1 cellular context compared by ENCODE assay signal in the genomic region with DNA sequence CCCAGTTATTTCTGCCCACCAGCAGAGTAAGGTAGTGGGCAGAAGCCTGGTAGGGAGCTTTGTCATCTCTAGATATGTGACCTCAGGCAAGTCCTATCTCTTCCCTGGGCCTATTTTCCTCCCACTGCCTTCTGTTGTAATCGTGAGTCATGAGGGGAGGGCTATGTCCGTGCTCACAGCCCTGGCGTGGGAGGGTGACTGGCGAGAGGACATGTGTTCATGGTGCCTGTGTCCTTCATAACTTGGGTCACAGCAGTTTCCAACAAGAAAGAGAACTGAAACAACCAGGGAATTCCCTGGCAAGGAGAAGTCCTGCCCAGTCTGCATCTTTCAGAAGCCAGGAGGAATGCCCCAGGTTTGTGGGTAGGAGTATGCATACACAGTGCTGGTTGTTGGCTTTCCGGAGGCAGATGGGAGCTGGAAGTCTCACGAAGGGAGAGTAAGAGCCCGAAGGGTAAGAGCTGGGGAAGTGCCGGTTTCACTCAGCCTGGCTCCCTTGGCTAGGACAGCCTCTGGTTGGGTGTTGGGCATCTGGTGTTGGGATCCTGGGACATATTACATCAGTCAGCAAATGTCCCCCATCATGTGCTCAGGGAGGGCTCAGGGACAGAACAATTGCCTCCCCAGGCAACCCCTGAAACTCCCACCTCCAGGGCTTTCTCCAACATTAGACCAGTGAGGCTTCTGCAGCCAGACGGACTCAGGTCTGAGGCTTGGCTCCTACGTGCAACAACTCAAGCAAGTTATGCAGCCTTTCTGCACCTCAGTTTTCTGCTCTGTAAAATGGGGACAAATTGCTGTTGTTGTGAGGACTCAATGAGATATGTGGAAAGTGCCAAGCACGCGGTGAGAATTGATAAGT.
TF ChIP-seq lines count a peak whose summit lies in the region.

No MANE protein-coding gene starts in this region.

TF ChIP-seq in K562, 482 proteins besides CTCF, POLR2A, EP300 and RAD21 (continued from another document and continues in another):
- TF ChIP-seq, protein P1, sequence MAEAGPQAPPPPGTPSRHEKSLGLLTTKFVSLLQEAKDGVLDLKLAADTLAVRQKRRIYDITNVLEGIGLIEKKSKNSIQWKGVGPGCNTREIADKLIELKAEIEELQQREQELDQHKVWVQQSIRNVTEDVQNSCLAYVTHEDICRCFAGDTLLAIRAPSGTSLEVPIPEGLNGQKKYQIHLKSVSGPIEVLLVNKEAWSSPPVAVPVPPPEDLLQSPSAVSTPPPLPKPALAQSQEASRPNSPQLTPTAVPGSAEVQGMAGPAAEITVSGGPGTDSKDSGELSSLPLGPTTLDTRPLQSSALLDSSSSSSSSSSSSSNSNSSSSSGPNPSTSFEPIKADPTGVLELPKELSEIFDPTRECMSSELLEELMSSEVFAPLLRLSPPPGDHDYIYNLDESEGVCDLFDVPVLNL (CRISPR knock-in tag; IDR thresholded peaks at IDR 0.05; ENCODE audit: low read depth) = no peak
- peak; percentile 48; the same call in 1 of the 2 replicates for TF ChIP-seq MTA3 (IDR thresholded peaks at IDR 0.05; ENCODE audit: borderline replicate concordance)
- no peak for TF ChIP-seq ZNF212 (CRISPR knock-in tag; IDR thresholded peaks at IDR 0.05)
- no peak for TF ChIP-seq KDM4B (IDR thresholded peaks at IDR 0.05; ENCODE audit: borderline replicate concordance in 2 of 2, low read depth in 1 of 2)
- TF ChIP-seq RHOXF2B (CRISPR knock-in tag; conservative IDR thresholded peaks at IDR 0.05) = no peak
- peak; percentile 13 for TF ChIP-seq MAFK (IDR thresholded peaks at IDR 0.05; ENCODE audit: low read length)
- peak; percentile 82 for TF ChIP-seq CREM (IDR thresholded peaks at IDR 0.05; ENCODE audit: low read depth)
- TF ChIP-seq TAL1 (IDR thresholded peaks at IDR 0.05) = 0 out of 2 replicates have a peak, but pooled peaks have one; percentile 20
- 0 out of 2 replicates have a peak, but pooled peaks have one; percentile 77 for TF ChIP-seq PTBP1 (IDR thresholded peaks at IDR 0.05; ENCODE audit: low read depth, low read length)
- TF ChIP-seq MCM5 (IDR thresholded peaks at IDR 0.05; ENCODE audit: low read depth) = no peak
- TF ChIP-seq RB1 (IDR thresholded peaks at IDR 0.05; ENCODE audit: low read depth) = peak; percentile 7; the same call in 1 of the 2 replicates
- no peak for TF ChIP-seq NFATC3 (IDR thresholded peaks at IDR 0.05)
- TF ChIP-seq MIER1 (IDR thresholded peaks at IDR 0.05; ENCODE audit: low read depth) = no peak
- peak; percentile 48; the same call in 1 of the 2 replicates for TF ChIP-seq ZNF766 (CRISPR knock-in tag; conservative IDR thresholded peaks at IDR 0.05)
- TF ChIP-seq CBFB (CRISPR knock-in tag; IDR thresholded peaks at IDR 0.05) = 0 out of 2 replicates have a peak, but pooled peaks have one; percentile 27
- peak; percentile 52; the same call in 1 of the 2 replicates for TF ChIP-seq ZNF175 (CRISPR knock-in tag; IDR thresholded peaks at IDR 0.05; ENCODE audit: low read depth)
- TF ChIP-seq ARID1B (IDR thresholded peaks at IDR 0.05) = peak; percentile 89
- TF ChIP-seq FOXK2 (conservative IDR thresholded peaks at IDR 0.05 in 1 of 2, IDR thresholded peaks at IDR 0.05 in 1 of 2; ENCODE audit: low read depth in 2 of 2) = peak; percentile 68 to 73; a peak in 3 of 4 replicates
- TF ChIP-seq ZNF23 (CRISPR knock-in tag; IDR thresholded peaks at IDR 0.05) = no peak
- TF ChIP-seq ZNF445 (CRISPR knock-in tag; IDR thresholded peaks at IDR 0.05; ENCODE audit: low read depth) = no peak
- no peak for TF ChIP-seq ETV1 (tag; conservative IDR thresholded peaks at IDR 0.05; ENCODE audit: low read depth)
- TF ChIP-seq RBFOX2 (IDR thresholded peaks at IDR 0.05; ENCODE audit: low read depth, low read length) = peak; percentile 52
- no peak for TF ChIP-seq CREBBP (IDR thresholded peaks at IDR 0.05; ENCODE audit: low read depth, low read length)
- TF ChIP-seq GATAD2B (IDR thresholded peaks at IDR 0.05; ENCODE audit: borderline replicate concordance) = peak; percentile 55; the same call in 1 of the 2 replicates
- TF ChIP-seq GABPB2 (CRISPR knock-in tag; conservative IDR thresholded peaks at IDR 0.05) = no peak
- TF ChIP-seq, protein P2, sequence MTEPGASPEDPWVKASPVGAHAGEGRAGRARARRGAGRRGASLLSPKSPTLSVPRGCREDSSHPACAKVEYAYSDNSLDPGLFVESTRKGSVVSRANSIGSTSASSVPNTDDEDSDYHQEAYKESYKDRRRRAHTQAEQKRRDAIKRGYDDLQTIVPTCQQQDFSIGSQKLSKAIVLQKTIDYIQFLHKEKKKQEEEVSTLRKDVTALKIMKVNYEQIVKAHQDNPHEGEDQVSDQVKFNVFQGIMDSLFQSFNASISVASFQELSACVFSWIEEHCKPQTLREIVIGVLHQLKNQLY (CRISPR knock-in tag; conservative IDR thresholded peaks at IDR 0.05) = no peak
- no peak for TF ChIP-seq MXI1 (IDR thresholded peaks at IDR 0.05; ENCODE audit: low read depth, low read length)
- no peak; a peak in 1 of 4 replicates for TF ChIP-seq CSDE1 (IDR thresholded peaks at IDR 0.05)
- TF ChIP-seq, protein P3, sequence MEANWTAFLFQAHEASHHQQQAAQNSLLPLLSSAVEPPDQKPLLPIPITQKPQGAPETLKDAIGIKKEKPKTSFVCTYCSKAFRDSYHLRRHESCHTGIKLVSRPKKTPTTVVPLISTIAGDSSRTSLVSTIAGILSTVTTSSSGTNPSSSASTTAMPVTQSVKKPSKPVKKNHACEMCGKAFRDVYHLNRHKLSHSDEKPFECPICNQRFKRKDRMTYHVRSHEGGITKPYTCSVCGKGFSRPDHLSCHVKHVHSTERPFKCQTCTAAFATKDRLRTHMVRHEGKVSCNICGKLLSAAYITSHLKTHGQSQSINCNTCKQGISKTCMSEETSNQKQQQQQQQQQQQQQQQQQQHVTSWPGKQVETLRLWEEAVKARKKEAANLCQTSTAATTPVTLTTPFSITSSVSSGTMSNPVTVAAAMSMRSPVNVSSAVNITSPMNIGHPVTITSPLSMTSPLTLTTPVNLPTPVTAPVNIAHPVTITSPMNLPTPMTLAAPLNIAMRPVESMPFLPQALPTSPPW (CRISPR knock-in tag; IDR thresholded peaks at IDR 0.05) = peak; percentile 76
- peak; percentile 83 for TF ChIP-seq ZNF589 (CRISPR knock-in tag; IDR thresholded peaks at IDR 0.05; ENCODE audit: low read depth)
- TF ChIP-seq MYNN (IDR thresholded peaks at IDR 0.05) = peak; percentile 62; the same call in 1 of the 2 replicates
- no peak for TF ChIP-seq MYNN (CRISPR knock-in tag; IDR thresholded peaks at IDR 0.05)
- peak; percentile 97 for TF ChIP-seq EGR1 (conservative IDR thresholded peaks at IDR 0.05)
- TF ChIP-seq, protein P4, sequence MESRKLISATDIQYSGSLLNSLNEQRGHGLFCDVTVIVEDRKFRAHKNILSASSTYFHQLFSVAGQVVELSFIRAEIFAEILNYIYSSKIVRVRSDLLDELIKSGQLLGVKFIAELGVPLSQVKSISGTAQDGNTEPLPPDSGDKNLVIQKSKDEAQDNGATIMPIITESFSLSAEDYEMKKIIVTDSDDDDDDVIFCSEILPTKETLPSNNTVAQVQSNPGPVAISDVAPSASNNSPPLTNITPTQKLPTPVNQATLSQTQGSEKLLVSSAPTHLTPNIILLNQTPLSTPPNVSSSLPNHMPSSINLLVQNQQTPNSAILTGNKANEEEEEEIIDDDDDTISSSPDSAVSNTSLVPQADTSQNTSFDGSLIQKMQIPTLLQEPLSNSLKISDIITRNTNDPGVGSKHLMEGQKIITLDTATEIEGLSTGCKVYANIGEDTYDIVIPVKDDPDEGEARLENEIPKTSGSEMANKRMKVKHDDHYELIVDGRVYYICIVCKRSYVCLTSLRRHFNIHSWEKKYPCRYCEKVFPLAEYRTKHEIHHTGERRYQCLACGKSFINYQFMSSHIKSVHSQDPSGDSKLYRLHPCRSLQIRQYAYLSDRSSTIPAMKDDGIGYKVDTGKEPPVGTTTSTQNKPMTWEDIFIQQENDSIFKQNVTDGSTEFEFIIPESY (CRISPR knock-in tag; IDR thresholded peaks at IDR 0.05) = peak; percentile 41; the same call in 1 of the 2 replicates
- peak; percentile 70 for TF ChIP-seq SOX6 (IDR thresholded peaks at IDR 0.05)
- peak; percentile 57 for TF ChIP-seq NCOR1 (IDR thresholded peaks at IDR 0.05)
- no peak for TF ChIP-seq TFAM (CRISPR knock-in tag; conservative IDR thresholded peaks at IDR 0.05)
- no peak for TF ChIP-seq HDAC8 (tag; IDR thresholded peaks at IDR 0.05)
- TF ChIP-seq TEAD4 (IDR thresholded peaks at IDR 0.05; ENCODE audit: low read length) = peak; percentile 67
- no peak for TF ChIP-seq TEAD4 (CRISPR knock-in tag; IDR thresholded peaks at IDR 0.05; ENCODE audit: borderline replicate concordance)
- TF ChIP-seq, protein P5, sequence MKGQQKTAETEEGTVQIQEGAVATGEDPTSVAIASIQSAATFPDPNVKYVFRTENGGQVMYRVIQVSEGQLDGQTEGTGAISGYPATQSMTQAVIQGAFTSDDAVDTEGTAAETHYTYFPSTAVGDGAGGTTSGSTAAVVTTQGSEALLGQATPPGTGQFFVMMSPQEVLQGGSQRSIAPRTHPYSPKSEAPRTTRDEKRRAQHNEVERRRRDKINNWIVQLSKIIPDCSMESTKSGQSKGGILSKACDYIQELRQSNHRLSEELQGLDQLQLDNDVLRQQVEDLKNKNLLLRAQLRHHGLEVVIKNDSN (CRISPR knock-in tag; IDR thresholded peaks at IDR 0.05) = peak; percentile 64; the same call in 1 of the 2 replicates
- no peak for TF ChIP-seq FOXA1 (IDR thresholded peaks at IDR 0.05; ENCODE audit: borderline replicate concordance)
- TF ChIP-seq FOXP1 (CRISPR knock-in tag; IDR thresholded peaks at IDR 0.05) = 0 out of 2 replicates have a peak, but pooled peaks have one; percentile 67
- peak; percentile 92 for TF ChIP-seq NFRKB (IDR thresholded peaks at IDR 0.05; ENCODE audit: low read depth)
- TF ChIP-seq, protein P6, sequence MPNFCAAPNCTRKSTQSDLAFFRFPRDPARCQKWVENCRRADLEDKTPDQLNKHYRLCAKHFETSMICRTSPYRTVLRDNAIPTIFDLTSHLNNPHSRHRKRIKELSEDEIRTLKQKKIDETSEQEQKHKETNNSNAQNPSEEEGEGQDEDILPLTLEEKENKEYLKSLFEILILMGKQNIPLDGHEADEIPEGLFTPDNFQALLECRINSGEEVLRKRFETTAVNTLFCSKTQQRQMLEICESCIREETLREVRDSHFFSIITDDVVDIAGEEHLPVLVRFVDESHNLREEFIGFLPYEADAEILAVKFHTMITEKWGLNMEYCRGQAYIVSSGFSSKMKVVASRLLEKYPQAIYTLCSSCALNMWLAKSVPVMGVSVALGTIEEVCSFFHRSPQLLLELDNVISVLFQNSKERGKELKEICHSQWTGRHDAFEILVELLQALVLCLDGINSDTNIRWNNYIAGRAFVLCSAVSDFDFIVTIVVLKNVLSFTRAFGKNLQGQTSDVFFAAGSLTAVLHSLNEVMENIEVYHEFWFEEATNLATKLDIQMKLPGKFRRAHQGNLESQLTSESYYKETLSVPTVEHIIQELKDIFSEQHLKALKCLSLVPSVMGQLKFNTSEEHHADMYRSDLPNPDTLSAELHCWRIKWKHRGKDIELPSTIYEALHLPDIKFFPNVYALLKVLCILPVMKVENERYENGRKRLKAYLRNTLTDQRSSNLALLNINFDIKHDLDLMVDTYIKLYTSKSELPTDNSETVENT (CRISPR knock-in tag; IDR thresholded peaks at IDR 0.05) = no peak
- TF ChIP-seq SMARCC2 (IDR thresholded peaks at IDR 0.05; ENCODE audit: low read depth) = peak; percentile 86
- TF ChIP-seq NFIC (IDR thresholded peaks at IDR 0.05) = peak; percentile 10; the same call in 1 of the 2 replicates
- TF ChIP-seq, protein P7, sequence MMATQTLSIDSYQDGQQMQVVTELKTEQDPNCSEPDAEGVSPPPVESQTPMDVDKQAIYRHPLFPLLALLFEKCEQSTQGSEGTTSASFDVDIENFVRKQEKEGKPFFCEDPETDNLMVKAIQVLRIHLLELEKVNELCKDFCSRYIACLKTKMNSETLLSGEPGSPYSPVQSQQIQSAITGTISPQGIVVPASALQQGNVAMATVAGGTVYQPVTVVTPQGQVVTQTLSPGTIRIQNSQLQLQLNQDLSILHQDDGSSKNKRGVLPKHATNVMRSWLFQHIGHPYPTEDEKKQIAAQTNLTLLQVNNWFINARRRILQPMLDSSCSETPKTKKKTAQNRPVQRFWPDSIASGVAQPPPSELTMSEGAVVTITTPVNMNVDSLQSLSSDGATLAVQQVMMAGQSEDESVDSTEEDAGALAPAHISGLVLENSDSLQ (IDR thresholded peaks at IDR 0.05) = 0 out of 2 replicates have a peak, but pooled peaks have one; percentile 35
- TF ChIP-seq, protein P8, sequence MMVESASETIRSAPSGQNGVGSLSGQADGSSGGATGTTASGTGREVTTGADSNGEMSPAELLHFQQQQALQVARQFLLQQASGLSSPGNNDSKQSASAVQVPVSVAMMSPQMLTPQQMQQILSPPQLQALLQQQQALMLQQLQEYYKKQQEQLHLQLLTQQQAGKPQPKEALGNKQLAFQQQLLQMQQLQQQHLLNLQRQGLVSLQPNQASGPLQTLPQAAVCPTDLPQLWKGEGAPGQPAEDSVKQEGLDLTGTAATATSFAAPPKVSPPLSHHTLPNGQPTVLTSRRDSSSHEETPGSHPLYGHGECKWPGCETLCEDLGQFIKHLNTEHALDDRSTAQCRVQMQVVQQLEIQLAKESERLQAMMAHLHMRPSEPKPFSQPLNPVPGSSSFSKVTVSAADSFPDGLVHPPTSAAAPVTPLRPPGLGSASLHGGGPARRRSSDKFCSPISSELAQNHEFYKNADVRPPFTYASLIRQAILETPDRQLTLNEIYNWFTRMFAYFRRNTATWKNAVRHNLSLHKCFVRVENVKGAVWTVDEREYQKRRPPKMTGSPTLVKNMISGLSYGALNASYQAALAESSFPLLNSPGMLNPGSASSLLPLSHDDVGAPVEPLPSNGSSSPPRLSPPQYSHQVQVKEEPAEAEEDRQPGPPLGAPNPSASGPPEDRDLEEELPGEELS (CRISPR knock-in tag; IDR thresholded peaks at IDR 0.05; ENCODE audit: borderline replicate concordance) = peak; percentile 87; the same call in 1 of the 2 replicates
- no peak for TF ChIP-seq PTRF (tag; IDR thresholded peaks at IDR 0.05)
- TF ChIP-seq MCM7 (IDR thresholded peaks at IDR 0.05) = no peak
